ENCODE assay signal across 24 cellular contexts in genomic region chr2:42503291-42503690, GRCh38. TPM values are rescaled to one million over a fixed set of nuclear protein-coding genes. Genes with fewer than 3 reads are reported as not detected.
"Had no signal": no experiment of that assay in that cellular context is flagged by ENCODE, and none has a peak within 500 bp of the region (broad histone marks: within the 10 kb centered on the region; RNA-seq: fewer than 3 reads in every experiment).

No MANE protein-coding gene starts in this region.

- H3K9me3 ChIP-seq: tibial artery had no signal

- H3K4me3 Mint-ChIP-seq: activated CD4-positive, alpha-beta T cell treated with anti-CD3 and anti-CD28 coated beads, Interleukin-2, amount 10 ng/mL, durations not matched to agents 7 days and 5 days; activated CD8-positive, alpha-beta memory T cell treated with anti-CD3 and anti-CD28 coated beads, Interleukin-2, amount 10 ng/mL, durations not matched to agents 7 days and 5 days; activated CD8-positive, alpha-beta T cell treated with anti-CD3 and anti-CD28 coated beads for 36 hours; activated T-helper 1 cell treated with anti-CD3 and anti-CD28 coated beads, Interleukin-12 subunit alpha, Interleukin-12 subunit beta, Interleukin-2, Interleukin-4 antibody, amounts not matched to agents 30 ng/mL and 10 ng/mL and 1 ng/mL, durations not matched to agents 14 hours and 24 hours and 36 hours; naive thymus-derived CD8-positive, alpha-beta T cell; neural progenitor cell; stimulated activated naive CD8-positive, alpha-beta T cell treated with anti-CD3 and anti-CD28 coated beads, Interleukin-15, Interleukin-2, amounts not matched to agents 100 ng/mL and 50 ng/mL, for 24 hours; T-cell; T-helper 2 cell treated with Interferon-gamma antibody and Interleukin-4, amounts not matched to agents 5 μg/mL and 100 μg/mL, for 36 hours had no signal

- H3K4me2 ChIP-seq: neural progenitor cell had no signal

- H2AFZ ChIP-seq: neural progenitor cell had no signal

- DNase-seq: activated CD4-positive, alpha-beta T cell treated with anti-CD3 and anti-CD28 coated beads, Interleukin-2, amount 10 ng/mL, durations not matched to agents 7 days and 5 days; activated CD4-positive, CD25-positive, alpha-beta regulatory T cell treated with anti-CD3 and anti-CD28 coated beads, Interleukin-2, amount 50 U/mL, for 72 hours; activated CD8-positive, alpha-beta memory T cell treated with anti-CD3 and anti-CD28 coated beads, Interleukin-2, amount 10 ng/mL, durations not matched to agents 7 days and 5 days; activated CD8-positive, alpha-beta T cell treated with anti-CD3 and anti-CD28 coated beads for 36 hours; amniotic stem cell; erythroblast; foreskin fibroblast; kidney; naive thymus-derived CD8-positive, alpha-beta T cell; stimulated activated CD4-positive, alpha-beta T cell treated with anti-CD3 and anti-CD28 coated beads, Interleukin-4, amount 100 ng/mL, for 24 hours; substantia nigra; T-cell; tibial artery had no signal

- H3K27me3 ChIP-seq: cardiac muscle cell, neural progenitor cell had no signal

- H3K27ac ChIP-seq: cardiac muscle cell, neural progenitor cell, tibial artery, VCaP had no signal

- H3K36me3 Mint-ChIP-seq: activated CD8-positive, alpha-beta memory T cell treated with anti-CD3 and anti-CD28 coated beads, Interleukin-2, amount 10 ng/mL, durations not matched to agents 7 days and 5 days; activated naive CD4-positive, alpha-beta T cell treated with anti-CD3 and anti-CD28 coated beads, Interleukin-2, amount 50 U/mL, for 72 hours; naive thymus-derived CD8-positive, alpha-beta T cell; neural progenitor cell; T-cell had no signal

- H3K4me1 ChIP-seq: tibial artery had no signal

- ATAC-seq: activated CD8-positive, alpha-beta memory T cell treated with anti-CD3 and anti-CD28 coated beads, Interleukin-2, amount 10 ng/mL, durations not matched to agents 7 days and 5 days; activated CD8-positive, alpha-beta T cell treated with anti-CD3 and anti-CD28 coated beads for 36 hours; activated naive CD4-positive, alpha-beta T cell treated with anti-CD3 and anti-CD28 coated beads, Interleukin-2, amount 50 U/mL, for 72 hours; left lobe of liver; naive thymus-derived CD8-positive, alpha-beta T cell; T-cell had no signal

- H3K4me1 Mint-ChIP-seq: activated CD4-positive, alpha-beta T cell treated with anti-CD3 and anti-CD28 coated beads, Interleukin-2, amount 10 ng/mL, durations not matched to agents 7 days and 5 days; activated CD8-positive, alpha-beta memory T cell treated with anti-CD3 and anti-CD28 coated beads, Interleukin-2, amount 10 ng/mL, durations not matched to agents 7 days and 5 days; neural progenitor cell; T-cell had no signal

- H3K27me3 Mint-ChIP-seq: activated CD4-positive, alpha-beta T cell treated with anti-CD3 and anti-CD28 coated beads, Interleukin-2, amount 10 ng/mL, durations not matched to agents 7 days and 5 days; activated CD8-positive, alpha-beta T cell treated with anti-CD3 and anti-CD28 coated beads for 36 hours; stimulated activated naive CD8-positive, alpha-beta T cell treated with anti-CD3 and anti-CD28 coated beads, Interleukin-15, Interleukin-2, amounts not matched to agents 100 ng/mL and 50 ng/mL, for 24 hours had no signal

- H3K27ac Mint-ChIP-seq: activated CD4-positive, alpha-beta T cell treated with anti-CD3 and anti-CD28 coated beads, Interleukin-2, amount 10 ng/mL, durations not matched to agents 7 days and 5 days; activated CD8-positive, alpha-beta memory T cell treated with anti-CD3 and anti-CD28 coated beads, Interleukin-2, amount 10 ng/mL, durations not matched to agents 7 days and 5 days; activated CD8-positive, alpha-beta T cell treated with anti-CD3 and anti-CD28 coated beads for 36 hours; activated naive CD4-positive, alpha-beta T cell treated with anti-CD3 and anti-CD28 coated beads, Interleukin-2, amount 50 U/mL, for 72 hours; activated T-helper 1 cell treated with anti-CD3 and anti-CD28 coated beads, Interleukin-12 subunit alpha, Interleukin-12 subunit beta, Interleukin-2, Interleukin-4 antibody, amounts not matched to agents 30 ng/mL and 10 ng/mL and 1 ng/mL, durations not matched to agents 14 hours and 24 hours and 36 hours; naive thymus-derived CD8-positive, alpha-beta T cell; neural progenitor cell; stimulated activated naive CD8-positive, alpha-beta T cell treated with anti-CD3 and anti-CD28 coated beads, Interleukin-15, Interleukin-2, amounts not matched to agents 100 ng/mL and 50 ng/mL, for 24 hours; T-cell; T-helper 2 cell treated with Interferon-gamma antibody and Interleukin-4, amounts not matched to agents 5 μg/mL and 100 μg/mL, for 36 hours had no signal

- FAIRE-seq: kidney had no signal

- H3K36me3 ChIP-seq: cardiac muscle cell, neural progenitor cell, tibial artery had no signal

- H3K9me3 Mint-ChIP-seq: activated CD4-positive, alpha-beta T cell treated with anti-CD3 and anti-CD28 coated beads, Interleukin-2, amount 10 ng/mL, durations not matched to agents 7 days and 5 days; activated CD8-positive, alpha-beta T cell treated with anti-CD3 and anti-CD28 coated beads for 36 hours; activated naive CD4-positive, alpha-beta T cell treated with anti-CD3 and anti-CD28 coated beads, Interleukin-2, amount 50 U/mL, for 72 hours; activated T-helper 1 cell treated with anti-CD3 and anti-CD28 coated beads, Interleukin-12 subunit alpha, Interleukin-12 subunit beta, Interleukin-2, Interleukin-4 antibody, amounts not matched to agents 30 ng/mL and 10 ng/mL and 1 ng/mL, durations not matched to agents 14 hours and 24 hours and 36 hours; naive thymus-derived CD8-positive, alpha-beta T cell; stimulated activated naive CD8-positive, alpha-beta T cell treated with anti-CD3 and anti-CD28 coated beads, Interleukin-15, Interleukin-2, amounts not matched to agents 100 ng/mL and 50 ng/mL, for 24 hours; T-cell; T-helper 2 cell treated with Interferon-gamma antibody and Interleukin-4, amounts not matched to agents 5 μg/mL and 100 μg/mL, for 36 hours had no signal

- H3K4me3 ChIP-seq: cardiac muscle cell, lung, neural progenitor cell, tibial artery had no signal

- H3K9ac ChIP-seq: neural progenitor cell had no signal

RNA-seq across cellular contexts. Expression of gene KCNG3, which starts 9.5 kb away (rescaled TPM):
- total RNA-seq: activated CD8-positive, alpha-beta memory T cell treated with anti-CD3 and anti-CD28 coated beads, Interleukin-2, amount 10 ng/mL, durations not matched to agents 7 days and 5 days; fibroblast of lung; left lobe of liver; mesenteric fat pad; naive thymus-derived CD8-positive, alpha-beta T cell had no signal
- polyA plus RNA-seq: cardiac muscle cell; naive thymus-derived CD8-positive, alpha-beta T cell had no signal
